Comparison of ENCODE assay signal across 8 cellular contexts in genomic region chr17:35087731-35088646, GRCh38. TPM values are rescaled to one million over a fixed set of nuclear protein-coding genes. Genes with fewer than 3 reads are reported as not detected.
DNase-seq lines count a peak whose midpoint lies in the region; ATAC-seq and TF ChIP-seq lines count a peak whose summit lies in the region.

No MANE protein-coding gene starts in this region.

- in situ Hi-C loops in gastrocnemius medialis (cut with MboI; ENCODE audit: low sequenced_read_pairs in 4 of 4) = loop anchor here in 2 of 4 donors (10.0 to 25.0 kb wide), 2 partner anchors 101 to 123 kb away; partner anchors contain the start of genes CCT6B (in 1 of the 2), LIG3 (in 1 of the 2) and ZNF830 (in 1 of the 2)

- ATAC-seq in HG03432 (IDR thresholded peaks at IDR 0.05; ENCODE audit: unreplicated experiment) (peak; percentile 8), gastrocnemius medialis (peak; percentile 47 to 50)

- H3K9me3 ChIP-seq in gastrocnemius medialis = no peaks in the 10 kb centered on the region

- peak; percentile 47 for DNase-seq in activated CD4-positive, CD25-positive, alpha-beta regulatory T cell treated with anti-CD3 and anti-CD28 coated beads, Interleukin-2, amount 50 U/mL, for 72 hours
- no peak for DNase-seq in activated CD4-positive, CD25-positive, alpha-beta regulatory T cell (lab: John Stamatoyannopoulos, UW)
- peak; percentile 3 for DNase-seq in T follicular helper cell (ENCODE audit: low read depth)
- peak; percentile 50 to 55 for DNase-seq in cardiac fibroblast (ENCODE audit: low read depth in 2 of 2)
- DNase-seq in iPS-NIHi7 (ENCODE audit: extremely low spot score) = peak; percentile 20
- peak; percentile 18 to 25 for DNase-seq in gastrocnemius medialis
- no peak for DNase-seq in NCI-H2081 treated with DMSO at 0.1 percent for 48 hours (lab: John Stamatoyannopoulos, UW)

- peaks cover 6 to 14% of the 10 kb centered on the region in 2 donors for H3K4me1 ChIP-seq in gastrocnemius medialis

- no peak for TF ChIP-seq POLR2A in gastrocnemius medialis (IDR thresholded peaks at IDR 0.05)

- intact Hi-C loops in gastrocnemius medialis (cut with DNase I; ENCODE audit: low total_unique reads) = loop anchor here (2.0 to 5.0 kb wide), 2 partner anchors 59 to 106 kb away; partner anchors contain the start of genes LIG3 and UNC45B

- peak overlapping the region; percentile 87 to 94 for H3K4me3 ChIP-seq in cardiac fibroblast (replicated peaks in 1 of 2; ENCODE audit: low read depth in 2 of 2, low read length in 2 of 2)
- H3K4me3 ChIP-seq in gastrocnemius medialis = peak overlapping the region; percentile 66 to 100 (median 82)

- no peaks in the 10 kb centered on the region for H3K27me3 ChIP-seq in gastrocnemius medialis

- no peak for TF ChIP-seq CTCF in cardiac fibroblast (IDR thresholded peaks at IDR 0.05; ENCODE audit: low read depth, low read length)
- no peak for TF ChIP-seq CTCF in gastrocnemius medialis (IDR thresholded peaks at IDR 0.05 in 4 of 5, conservative IDR thresholded peaks at IDR 0.05 in 1 of 5)

- H3K27ac ChIP-seq in gastrocnemius medialis = peak overlapping the region; percentile 56 to 77 (median 74)

- H3K36me3 ChIP-seq in gastrocnemius medialis = no peaks in the 10 kb centered on the region

RNA-seq across cellular contexts. Expression of gene RFFL, which starts 24.5 kb away (rescaled TPM):
- 10 to 100 TPM; 17.4 to 65.7 (median 35.0) TPM for total RNA-seq in gastrocnemius medialis

RNA-seq across cellular contexts. Expression of gene RAD51D, which starts 31.7 kb away (rescaled TPM):
- 1 to 10 TPM; 2.5 to 5.2 (median 2.8) TPM for total RNA-seq in gastrocnemius medialis

RNA-seq across cellular contexts. Expression of gene FNDC8, which starts 33.4 kb away (rescaled TPM):
- not detected for total RNA-seq in gastrocnemius medialis

RNA-seq across cellular contexts. Expression of gene NLE1, which starts 54.1 kb away (rescaled TPM):
- total RNA-seq in gastrocnemius medialis = 10 to 100 TPM in 3 of 4 donors, 1 to 10 TPM in 1; 9.9 to 19.3 (median 11.5) TPM

RNA-seq across cellular contexts. Expression of gene UNC45B, which starts 59.6 kb away (rescaled TPM):
- 100 to 1,000 TPM in 3 of 4 donors, 10 to 100 TPM in 1; 73.7 to 150 (median 105) TPM for total RNA-seq in gastrocnemius medialis

Comparison
In these comparisons a context has a peak if more than half of its experiments do, and no peak if none do; other contexts are left out.
1. DNase-seq: peak in activated CD4-positive, CD25-positive, alpha-beta regulatory T cell treated with anti-CD3 and anti-CD28 coated beads, Interleukin-2, amount 50 U/mL, for 72 hours (single experiment), T follicular helper cell (single experiment), cardiac fibroblast (2 of 2), iPS-NIHi7 (single experiment) and gastrocnemius medialis (2 of 2); none in activated CD4-positive, CD25-positive, alpha-beta regulatory T cell (0 of 4) and NCI-H2081 treated with DMSO at 0.1 percent for 48 hours (single experiment).